In genomic region chr7:98805956-98806838, GRCh38 we compare ENCODE assay signal across 17 cellular contexts.
"Had no signal": no experiment of that assay in that cellular context is flagged by ENCODE, and none has a peak within 500 bp of the region (broad histone marks: within the 10 kb centered on the region; RNA-seq: fewer than 3 reads in every experiment).

No MANE protein-coding gene starts in this region.

- H3K4me3 Mint-ChIP-seq: dendritic cell treated with granulocyte-macrophage colony-stimulating factor and Interleukin-4, amounts not matched to agents 40 ng/mL and 50 ng/mL, for 4 days; effector memory CD8-positive, alpha-beta T cell; naive thymus-derived CD8-positive, alpha-beta T cell had no signal

- H3K9me3 ChIP-seq: neutrophil had no signal

- DNase-seq: effector memory CD8-positive, alpha-beta T cell; esophagus squamous epithelium; foreskin fibroblast; glutamatergic neuron; islet precursor cell; mammary epithelial cell; naive thymus-derived CD8-positive, alpha-beta T cell; sigmoid colon; small intestine; stimulated activated CD4-positive, alpha-beta T cell treated with anti-CD3 and anti-CD28 coated beads, Interleukin-12 subunit alpha, Interleukin-12 subunit beta, amount 100 ng/mL, for 4 hours; stimulated activated naive CD4-positive, alpha-beta T cell treated with Interleukin-2 at 50 U/mL for 16 hours; trophoblast cell had no signal

- H3K36me3 ChIP-seq: esophagus squamous epithelium, gastroesophageal sphincter, neutrophil, right atrium auricular region, sigmoid colon had no signal

- H3K4me3 ChIP-seq: esophagus squamous epithelium, gastroesophageal sphincter, right atrium auricular region, sigmoid colon had no signal

- H3K9me3 Mint-ChIP-seq: dendritic cell treated with granulocyte-macrophage colony-stimulating factor and Interleukin-4, amounts not matched to agents 40 ng/mL and 50 ng/mL, for 4 days; effector memory CD8-positive, alpha-beta T cell had no signal

- ATAC-seq: effector memory CD8-positive, alpha-beta T cell; gastroesophageal sphincter; left lobe of liver; naive thymus-derived CD8-positive, alpha-beta T cell had no signal

- H3K27ac ChIP-seq: esophagus squamous epithelium, gastroesophageal sphincter, neutrophil, right atrium auricular region, sigmoid colon had no signal

- H3K27ac Mint-ChIP-seq: dendritic cell treated with granulocyte-macrophage colony-stimulating factor and Interleukin-4, amounts not matched to agents 40 ng/mL and 50 ng/mL, for 4 days; effector memory CD8-positive, alpha-beta T cell; naive thymus-derived CD8-positive, alpha-beta T cell had no signal

- H3K27me3 ChIP-seq: neutrophil, right atrium auricular region had no signal

- H3K4me1 ChIP-seq: esophagus squamous epithelium, gastroesophageal sphincter, sigmoid colon had no signal
